In the genomic region with DNA sequence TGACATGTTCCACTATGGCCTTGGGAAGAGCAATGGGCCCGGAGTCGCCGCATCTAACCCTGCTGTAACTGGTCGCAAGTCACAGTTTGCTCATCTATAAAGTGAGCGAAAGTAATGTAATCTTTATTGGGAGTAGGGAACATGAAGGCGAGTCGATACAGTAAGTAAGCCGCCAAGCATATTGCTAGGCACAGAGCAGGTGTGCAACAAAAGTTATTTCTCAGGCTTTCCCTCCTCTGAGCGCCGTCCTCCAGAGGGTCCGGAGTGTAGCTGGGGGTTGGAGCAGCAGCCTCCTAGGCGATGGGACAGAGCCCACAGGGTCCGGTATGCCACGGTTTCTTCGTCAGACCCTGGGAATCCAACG, we compare ENCODE assay signal across 10 cellular contexts. TPM values are rescaled to one million over a fixed set of nuclear protein-coding genes. Genes with fewer than 3 reads are reported as not detected.
DNase-seq lines count a peak whose midpoint lies in the region; ATAC-seq and TF ChIP-seq lines count a peak whose summit lies in the region.
"Had no signal": no experiment of that assay in that cellular context is flagged by ENCODE, and none has a peak within 500 bp of the region (broad histone marks: within the 10 kb centered on the region; RNA-seq: fewer than 3 reads in every experiment).

No MANE protein-coding gene starts in this region.

- intact Hi-C loops in Caco-2 (cut with micrococcal nuclease; ENCODE audit: unreplicated experiment) (no loop called here), prostate gland (cut with DNase I) (no loop called here), natural killer cell (cut with micrococcal nuclease) (no loop called here)

- H3K27me3 ChIP-seq in Caco-2 (replicated peaks; ENCODE audit: control insufficient read depth, insufficient read depth, low read length) (no peaks in the 10 kb centered on the region), WERI-Rb-1 (ENCODE audit: insufficient read depth, low read depth, severe bottlenecking) (peaks cover 45% of the 10 kb centered on the region), hepatocyte (peaks cover 32% of the 10 kb centered on the region), prostate gland (replicated peaks; ENCODE audit: insufficient read depth) (peaks cover 14% of the 10 kb centered on the region)

- peaks cover 25% of the 10 kb centered on the region for H3K79me2 ChIP-seq in hepatocyte

- POLR2A ChIA-PET in Caco-2 (lab: Charles Lee): interaction anchor here (0.7 kb wide), 1 partner anchor 10 kb away, joined by 3 read pairs; no protein-coding TSS in a partner anchor

- peak overlapping the region; percentile 73 for H2AFZ ChIP-seq in hepatocyte

- no peak for TF ChIP-seq POLR2A in prostate gland (IDR thresholded peaks at IDR 0.05)

- H3K36me3 ChIP-seq in Caco-2 (ENCODE audit: control insufficient read depth, insufficient read depth, low read length) (no peaks in the 10 kb centered on the region; the same call in 1 of the 2 replicates), WERI-Rb-1 (no peaks in the 10 kb centered on the region), hepatocyte (replicated peaks; ENCODE audit: insufficient read depth, low read depth) (no peaks in the 10 kb centered on the region), prostate gland (no peaks in the 10 kb centered on the region)

- 28% methylated on average over 16 of the region's 16 CpGs for WGBS in hepatocyte (ENCODE audit: low lambda C conversion rate, missing lambda C conversion rate)
- WGBS in prostate gland: 43% methylated on average over 16 of the region's 16 CpGs

- H3K27ac Mint-ChIP-seq in Caco-2 (ENCODE audit: unreplicated experiment): no peak overlapping the region
- no peak overlapping the region for H3K27ac Mint-ChIP-seq in natural killer cell
- H3K27ac Mint-ChIP-seq: dendritic cell treated with granulocyte-macrophage colony-stimulating factor and Interleukin-4, amounts not matched to agents 40 ng/mL and 50 ng/mL, for 4 days had no signal

- H3K27me3 Mint-ChIP-seq in Caco-2 (ENCODE audit: insufficient read depth, unreplicated experiment) (peaks cover 5% of the 10 kb centered on the region), natural killer cell (ENCODE audit: low read depth in 2 of 2) (peaks cover 55 to 79% of the 10 kb centered on the region in 2 donors)

- DNase-seq in Caco-2: no peak
- no peak for DNase-seq in WERI-Rb-1
- no peak for DNase-seq in hepatocyte (ENCODE audit: low spot score)
- no peak for DNase-seq in prostate gland (ENCODE audit: low spot score)
- no peak for DNase-seq in Kasumi-1 (lab: John Stamatoyannopoulos, UW)
- no peak for DNase-seq in OCI-M1 (lab: John Stamatoyannopoulos, UW)
- DNase-seq in natural killer cell: no peak
- DNase-seq: NCI-H2081 treated with DMSO at 0.1 percent for 48 hours had no signal

- H3K4me3 ChIP-seq in Caco-2 (ENCODE audit: low read depth, low read length) (peak overlapping the region; percentile 94), WERI-Rb-1 (ENCODE audit: low read depth, low read length) (peak overlapping the region; percentile 37), hepatocyte (peak overlapping the region; percentile 51), prostate gland (peak overlapping the region; percentile 23 to 29)

- TF ChIP-seq CTCF in Caco-2 (IDR thresholded peaks at IDR 0.05; ENCODE audit: insufficient read depth in 1 of 2, low read depth in 1 of 2, low read length in 1 of 2, severe bottlenecking in 1 of 2, unreplicated experiment in 1 of 2) (no peak), WERI-Rb-1 (IDR thresholded peaks at IDR 0.05; ENCODE audit: low read depth, low read length) (no peak), hepatocyte (IDR thresholded peaks at IDR 0.05; ENCODE audit: poor library complexity) (no peak), prostate gland (IDR thresholded peaks at IDR 0.05) (no peak), natural killer cell (IDR thresholded peaks at IDR 0.05) (no peak)

- no peaks in the 10 kb centered on the region for H3K9me2 ChIP-seq in hepatocyte (replicated peaks; ENCODE audit: insufficient read depth)

- no peaks in the 10 kb centered on the region for H3K36me3 Mint-ChIP-seq in Caco-2 (ENCODE audit: insufficient read depth, unreplicated experiment)
- no peaks in the 10 kb centered on the region for H3K36me3 Mint-ChIP-seq in natural killer cell

- peak overlapping the region; percentile 96 for H3K4me2 ChIP-seq in hepatocyte

- H3K4me1 Mint-ChIP-seq in Caco-2 (ENCODE audit: low read depth, unreplicated experiment) (peaks cover 22% of the 10 kb centered on the region), natural killer cell (peaks cover 0 to 5% of the 10 kb centered on the region in 2 donors)

- BruUV-seq in Caco-2 (replicated peaks; lab: Mats Ljungman, UMichigan): no TSS peak

- ATAC-seq in HG03039 (IDR thresholded peaks at IDR 0.05; ENCODE audit: unreplicated experiment) (no peak), natural killer cell (no peak)

- H3K4me1 ChIP-seq in Caco-2 (peaks cover 35% of the 10 kb centered on the region), hepatocyte (ENCODE audit: insufficient read depth) (peaks cover 46% of the 10 kb centered on the region), prostate gland (replicated peaks) (no peaks in the 10 kb centered on the region)

- H3K27ac ChIP-seq in WERI-Rb-1 (no peak overlapping the region), hepatocyte (peak overlapping the region; percentile 76), prostate gland (peak overlapping the region; percentile 18 to 46)

- H4K20me1 ChIP-seq in hepatocyte (ENCODE audit: insufficient read depth, poor library complexity, severe bottlenecking): no peaks in the 10 kb centered on the region

- H3K4me3 Mint-ChIP-seq in Caco-2 (ENCODE audit: unreplicated experiment) (peak overlapping the region; percentile 75), natural killer cell (no peak overlapping the region)
- H3K4me3 Mint-ChIP-seq: dendritic cell treated with granulocyte-macrophage colony-stimulating factor and Interleukin-4, amounts not matched to agents 40 ng/mL and 50 ng/mL, for 4 days had no signal

- H3K9me3 ChIP-seq in Caco-2: no peaks in the 10 kb centered on the region
- no peaks in the 10 kb centered on the region for H3K9me3 ChIP-seq in WERI-Rb-1 (ENCODE audit: severe bottlenecking)
- no peaks in the 10 kb centered on the region for H3K9me3 ChIP-seq in hepatocyte (ENCODE audit: low read depth)
- no peaks in the 10 kb centered on the region for H3K9me3 ChIP-seq in prostate gland

- CTCF ChIA-PET in Caco-2 (lab: Charles Lee): interaction anchor here (0.8 to 2.0 kb wide), 5 partner anchors 31 to 296 kb away, joined by 3 to 12 read pairs (median 4); no protein-coding TSS in a partner anchor

- H3K9me3 Mint-ChIP-seq in Caco-2 (ENCODE audit: unreplicated experiment) (no peaks in the 10 kb centered on the region), natural killer cell (no peaks in the 10 kb centered on the region)
- H3K9me3 Mint-ChIP-seq: dendritic cell treated with granulocyte-macrophage colony-stimulating factor and Interleukin-4, amounts not matched to agents 40 ng/mL and 50 ng/mL, for 4 days had no signal

RNA-seq across cellular contexts. Expression of a gene that starts 0.3 kb away (rescaled TPM):
- total RNA-seq in Caco-2 (2022): 41.4 and 46.9 TPM in 2 replicates
- total RNA-seq in hepatocyte: 73.1 and 82.8 TPM in 2 replicates
- polyA plus RNA-seq in hepatocyte: 34.5 and 47.8 TPM in 2 replicates
- 10 to 100 TPM; 13.7 to 28.2 TPM for total RNA-seq in prostate gland
- total RNA-seq in natural killer cell: under 1 TPM in 2 of 3 donors, not detected in 1; 0.09 to 0.18 TPM

Comparison
In these comparisons a context has a peak if more than half of its experiments do, and no peak if none do; other contexts are left out.
1. H3K4me3 ChIP-seq: peak in every context shown above with its lines; median percentile 94 in Caco-2; 51 in hepatocyte; 37 in WERI-Rb-1; 26 in prostate gland.
2. RNA of a gene that starts 0.3 kb away (total RNA-seq): 73.1 to 82.8 TPM in hepatocyte, 41.4 to 46.9 TPM in Caco-2 and 13.7 to 28.2 TPM in prostate gland; 0.09 to 0.18 TPM in natural killer cell; every median in the first group is over 10 times any median in the second.